In genomic region chr16:85718682-85719081, GRCh38 we compare ENCODE assay signal across 8 cellular contexts. TPM values are rescaled to one million over a fixed set of nuclear protein-coding genes. Genes with fewer than 3 reads are reported as not detected.
DNase-seq lines count a peak whose midpoint lies in the region; ATAC-seq and TF ChIP-seq lines count a peak whose summit lies in the region.
"Had no signal": no experiment of that assay in that cellular context is flagged by ENCODE, and none has a peak within 500 bp of the region (broad histone marks: within the 10 kb centered on the region; RNA-seq: fewer than 3 reads in every experiment).

No MANE protein-coding gene starts in this region.

- DNase-seq in HS-27A (ENCODE audit: low read depth) (peak; percentile 12), body of pancreas (peak in 2 of 4 donors; percentile 27 to 38), NOMO-1 (lab: John Stamatoyannopoulos, UW; ENCODE audit: unreplicated experiment in 2 of 2) (no peak), NCI-H2227 (lab: John Stamatoyannopoulos, UW; ENCODE audit: unreplicated experiment) (no peak)

- peaks cover 4% of the 10 kb centered on the region; the same call in 1 of the 2 replicates for H3F3A ChIP-seq in DOHH2 (ENCODE audit: control insufficient read depth, insufficient read depth)

- peaks cover 26% of the 10 kb centered on the region for H3K27me3 ChIP-seq in DOHH2 (ENCODE audit: control insufficient read depth, low read length)
- H3K27me3 ChIP-seq in body of pancreas = no peaks in the 10 kb centered on the region
- H3K27me3 ChIP-seq: SJSA1 had no signal

- intact Hi-C loops in body of pancreas (cut with DNase I) = loop anchor here (10.0 kb wide), 2 partner anchors 294 to 444 kb away; no protein-coding TSS in a partner anchor

- 25 to 45% methylated on average over 11 of the region's 11 CpGs for WGBS in body of pancreas, 2 donors

- H3K27ac ChIP-seq in DOHH2 (ENCODE audit: low read depth, low read length) (no peak overlapping the region), body of pancreas (no peak overlapping the region)
- H3K27ac ChIP-seq: SJSA1 had no signal

- H3K4me1 ChIP-seq in DOHH2 (ENCODE audit: control insufficient read depth, low read length) (peaks cover 18% of the 10 kb centered on the region), body of pancreas (no peaks in the 10 kb centered on the region)
- H3K4me1 ChIP-seq: SJSA1 had no signal

- no peaks in the 10 kb centered on the region for H3K79me2 ChIP-seq in DOHH2 (ENCODE audit: control insufficient read depth, low read length)

- peaks cover 19% of the 10 kb centered on the region for H3K4me1 Mint-ChIP-seq in nephron

- ATAC-seq in body of pancreas = no peak
- no peak for ATAC-seq in GM21381 (IDR thresholded peaks at IDR 0.05; ENCODE audit: unreplicated experiment)

- TF ChIP-seq CTCF in DOHH2 (IDR thresholded peaks at IDR 0.05; ENCODE audit: low read depth, low read length, poor library complexity, severe bottlenecking) (peak; percentile 94), body of pancreas (IDR thresholded peaks at IDR 0.05) (peak; percentile 31 to 53 (median 44)), nephron (IDR thresholded peaks at IDR 0.05; ENCODE audit: unreplicated experiment in 3 of 3) (peak; percentile 45 to 52 (median 46))

- H3K9me3 Mint-ChIP-seq in nephron = no peaks in the 10 kb centered on the region

- no peak overlapping the region for H3K4me3 Mint-ChIP-seq in nephron

- no peak overlapping the region for H3K4me3 ChIP-seq in DOHH2 (ENCODE audit: low read length)
- no peak overlapping the region for H3K4me3 ChIP-seq in body of pancreas
- H3K4me3 ChIP-seq: SJSA1 had no signal

- no peaks in the 10 kb centered on the region for H3K9me2 ChIP-seq in DOHH2 (replicated peaks; ENCODE audit: control insufficient read depth, low read length)

- H4K20me1 ChIP-seq in DOHH2 (ENCODE audit: control insufficient read depth, insufficient read depth, low read depth, low read length) = peaks cover 10% of the 10 kb centered on the region; the same call in 1 of the 2 replicates

- H3K9me3 ChIP-seq in DOHH2 (ENCODE audit: control insufficient read depth, insufficient read depth, low read length) (no peaks in the 10 kb centered on the region), body of pancreas (no peaks in the 10 kb centered on the region)
- H3K9me3 ChIP-seq: SJSA1 had no signal

- peak overlapping the region; percentile 2; the same call in 1 of the 2 replicates for H3K4me2 ChIP-seq in DOHH2 (ENCODE audit: low read length)

- H3K27me3 Mint-ChIP-seq in nephron (ENCODE audit: low read depth) = peaks cover 21% of the 10 kb centered on the region

- H3K27ac Mint-ChIP-seq in nephron = peak overlapping the region in 1 of 3 experiments; percentile 68

- TF ChIP-seq POLR2A in body of pancreas (IDR thresholded peaks at IDR 0.05) = no peak

- no peaks in the 10 kb centered on the region for H3K36me3 Mint-ChIP-seq in nephron (ENCODE audit: low read depth)

- H3K36me3 ChIP-seq in DOHH2 (ENCODE audit: control insufficient read depth, low read length) (no peaks in the 10 kb centered on the region), body of pancreas (replicated peaks in 1 of 2; ENCODE audit: insufficient read depth in 1 of 2, low read depth in 2 of 2) (no peaks in the 10 kb centered on the region)
- H3K36me3 ChIP-seq: SJSA1 had no signal

RNA-seq across cellular contexts. Expression of gene GINS2, which starts 29.9 kb away (rescaled TPM):
- total RNA-seq in body of pancreas = under 1 TPM; 0.26 to 0.33 TPM

RNA-seq across cellular contexts. Expression of gene C16orf74, which starts 32.2 kb away (rescaled TPM):
- 1 to 10 TPM; 1.0 to 5.9 TPM for total RNA-seq in body of pancreas

Comparison
In these comparisons a context has a peak if more than half of its experiments do, and no peak if none do; other contexts are left out.
1. CTCF ChIP-seq: peak in every context shown above with its lines; median percentile 94 in DOHH2; 46 in nephron; 44 in body of pancreas.